Comparison of ENCODE assay signal across 9 cellular contexts in genomic region chrX:134374294-134374693, GRCh38. TPM values are rescaled to one million over a fixed set of nuclear protein-coding genes. Genes with fewer than 3 reads are reported as not detected.
DNase-seq lines count a peak whose midpoint lies in the region; ATAC-seq, FAIRE-seq and TF ChIP-seq lines count a peak whose summit lies in the region.
"Had no signal": no experiment of that assay in that cellular context is flagged by ENCODE, and none has a peak within 500 bp of the region (broad histone marks: within the 10 kb centered on the region; RNA-seq: fewer than 3 reads in every experiment).

No MANE protein-coding gene starts in this region.

- POLR2A ChIA-PET in HEK293T (lab: Yijun Ruan, JAX): interaction anchor here (0.9 kb wide), 1 partner anchor 87 kb away, joined by 4 read pairs; no protein-coding TSS in a partner anchor

- DNase-seq in G401 (ENCODE audit: low spot score) (peak; percentile 23), pancreas (no peak), AG08396 (ENCODE audit: low spot score) (no peak), HEK293T (ENCODE audit: extremely low spot score) (no peak)
- DNase-seq in stimulated activated CD4-positive, alpha-beta T cell treated with anti-CD3 and anti-CD28 coated beads, Interleukin-12 subunit alpha, Interleukin-12 subunit beta, amount 100 ng/mL, for 4 hours: no peak
- DNase-seq: NCI-H1436 treated with DMSO at 0.1 percent for 48 hours had no signal

- peaks cover 34% of the 10 kb centered on the region for H4K20me1 ChIP-seq in OCI-LY3 (ENCODE audit: insufficient read depth, low read length)

- peak overlapping the region; percentile 97 for H3K4me3 ChIP-seq in OCI-LY3 (ENCODE audit: low read length)
- H3K4me3 ChIP-seq in endocrine pancreas (ENCODE audit: control insufficient read depth, insufficient read depth, low read length): peak overlapping the region; percentile 94
- peak overlapping the region in 3 of 4 donors; percentile 36 to 62 (median 45) for H3K4me3 ChIP-seq in pancreas

- H3K27ac ChIP-seq in OCI-LY3 (ENCODE audit: low read length) (peak overlapping the region; percentile 97), pancreas (peak overlapping the region in 3 of 4 donors; percentile 84 to 94 (median 94))

- intact Hi-C loops in pancreas (cut with DNase I): no loop called here

- H3K4me1 ChIP-seq in OCI-LY3 (ENCODE audit: low read length) (peaks cover 39% of the 10 kb centered on the region), endocrine pancreas (ENCODE audit: control insufficient read depth, insufficient read depth, low read length) (peaks cover 8% of the 10 kb centered on the region), pancreas (peaks cover 0 to 6% (median 0%) of the 10 kb centered on the region in 3 donors)

- WGBS in pancreas, 2 donors: 0 to 26% methylated on average over 9 of the region's 9 CpGs

- no peak for FAIRE-seq in pancreas (lab: Jason Lieb, UNC)

- no peak overlapping the region for H2AFZ ChIP-seq in OCI-LY3 (ENCODE audit: low read depth, low read length)

- H3K4me2 ChIP-seq in OCI-LY3 (ENCODE audit: low read length): peak overlapping the region; percentile 82

- CTCF ChIA-PET in HEK293T (lab: Yijun Ruan, JAX): interaction anchor here (1.2 kb wide), 1 partner anchor 22 kb away, joined by 6 read pairs; no protein-coding TSS in a partner anchor

- ATAC-seq in pancreas (no peak), HG03460 (IDR thresholded peaks at IDR 0.05; ENCODE audit: unreplicated experiment) (no peak)

- H3K36me3 ChIP-seq in OCI-LY3 (replicated peaks; ENCODE audit: low read depth, low read length): peaks cover 13% of the 10 kb centered on the region
- no peaks in the 10 kb centered on the region for H3K36me3 ChIP-seq in endocrine pancreas (ENCODE audit: control insufficient read depth, insufficient read depth, low read length)
- H3K36me3 ChIP-seq in pancreas: no peaks in the 10 kb centered on the region

- no peak for TF ChIP-seq CTCF in OCI-LY3 (IDR thresholded peaks at IDR 0.05; ENCODE audit: low read depth, low read length)
- TF ChIP-seq CTCF in pancreas (IDR thresholded peaks at IDR 0.05): no peak

- H3K9ac ChIP-seq in OCI-LY3 (ENCODE audit: low read length) (peak overlapping the region; percentile 99), endocrine pancreas (ENCODE audit: control insufficient read depth, insufficient read depth, low read length) (peak overlapping the region; percentile 26)

- H3K27me3 ChIP-seq in OCI-LY3 (ENCODE audit: low read depth, low read length) (no peaks in the 10 kb centered on the region), endocrine pancreas (ENCODE audit: control insufficient read depth, insufficient read depth, low read length) (no peaks in the 10 kb centered on the region), pancreas (peaks cover 0 to 12% (median 2%) of the 10 kb centered on the region in 4 donors)

- H3K9me3 ChIP-seq in OCI-LY3 (ENCODE audit: insufficient read depth, low read length) (no peaks in the 10 kb centered on the region), endocrine pancreas (ENCODE audit: control insufficient read depth, low read length) (no peaks in the 10 kb centered on the region), pancreas (no peaks in the 10 kb centered on the region)

- in situ Hi-C loops in G401 (cut with HindIII; ENCODE audit: low sequenced_read_pairs): no loop called here

- H3K79me2 ChIP-seq in OCI-LY3 (ENCODE audit: low read length): peaks cover 66% of the 10 kb centered on the region

TF ChIP-seq in HEK293T, 16 proteins besides CTCF, POLR2A, EP300 and RAD21:
- no peak for TF ChIP-seq BHLHE40 (IDR thresholded peaks at IDR 0.05; ENCODE audit: borderline replicate concordance)
- no peak for TF ChIP-seq HDGF (IDR thresholded peaks at IDR 0.05; ENCODE audit: borderline replicate concordance)
- TF ChIP-seq SP1 (IDR thresholded peaks at IDR 0.05): no peak
- no peak for TF ChIP-seq FOXK2 (IDR thresholded peaks at IDR 0.05)
- no peak for TF ChIP-seq ELF4 (IDR thresholded peaks at IDR 0.05)
- no peak for TF ChIP-seq PKNOX1 (IDR thresholded peaks at IDR 0.05)
- TF ChIP-seq FOXM1 (IDR thresholded peaks at IDR 0.05; ENCODE audit: borderline replicate concordance): no peak
- no peak for TF ChIP-seq NFRKB (IDR thresholded peaks at IDR 0.05)
- no peak for TF ChIP-seq FOXA1 (IDR thresholded peaks at IDR 0.05)
- TF ChIP-seq ARNT (IDR thresholded peaks at IDR 0.05): no peak
- TF ChIP-seq LEF1 (IDR thresholded peaks at IDR 0.05; ENCODE audit: borderline replicate concordance): no peak
TF ChIP-seq in HEK293T: peak in this region for 0.

RNA-seq across cellular contexts. Expression of gene PHF6, which starts 1.2 kb away (rescaled TPM):
- 57.1 and 72.7 TPM in 2 replicates for total RNA-seq in G401 (2014; rRNA removed; shearing (Covaris generic))
- total RNA-seq in pancreas: 10 to 100 TPM in 2 of 6 donors, 1 to 10 TPM in 4; 4.7 to 12.4 (median 8.5) TPM
- polyA plus RNA-seq in pancreas: 1 to 10 TPM; 2.4 to 5.2 TPM

Comparison
In these comparisons a context has a peak if more than half of its experiments do, and no peak if none do; other contexts are left out.
1. H3K4me3 ChIP-seq: peak in every context shown above with its lines; median percentile 97 in OCI-LY3; 94 in endocrine pancreas; 45 in pancreas.